Comparison of ENCODE assay signal across 8 cellular contexts in the genomic region with DNA sequence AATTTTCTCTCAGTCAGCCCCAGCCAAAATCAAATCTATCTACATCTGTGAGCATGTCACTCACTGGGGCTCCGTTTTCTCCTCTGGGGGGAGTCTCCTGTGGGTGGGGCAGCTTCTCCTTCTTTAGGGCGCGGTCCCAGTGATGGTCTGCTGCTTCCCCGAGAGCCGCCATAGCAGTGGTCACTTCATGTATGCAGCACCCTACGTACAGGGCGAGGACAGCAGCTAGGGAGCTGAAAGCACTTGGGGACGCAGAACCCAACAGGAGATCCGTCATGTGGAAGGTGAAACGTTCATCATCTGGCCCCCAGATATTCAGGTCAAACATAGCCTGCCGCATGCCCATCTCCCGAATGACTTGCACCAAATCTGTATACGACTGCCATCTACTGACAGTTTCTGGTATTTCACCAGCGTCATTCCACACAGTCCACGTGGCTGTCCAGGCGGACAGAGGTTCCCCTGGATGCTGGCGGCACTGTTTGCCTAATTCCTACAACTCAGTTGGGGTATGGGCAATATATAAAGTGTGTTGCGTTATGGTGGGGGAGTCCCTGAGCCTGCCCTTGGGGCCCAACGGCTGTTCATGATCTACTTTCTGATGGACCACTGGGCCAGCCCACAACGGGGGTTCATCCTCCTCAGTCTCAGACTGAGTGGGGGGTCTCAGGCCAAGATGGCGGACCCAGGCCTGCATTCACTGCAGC.
A peak's percentile ranks its signal among the peaks of the same experiment; 100 is the strongest.
DNase-seq lines count a peak whose midpoint lies in the region; ATAC-seq and TF ChIP-seq lines count a peak whose summit lies in the region.

No MANE protein-coding gene starts in this region.

- peak; percentile 12 for DNase-seq in activated CD4-positive, alpha-beta T cell treated with anti-CD3 and anti-CD28 coated beads for 48 hours
- DNase-seq in activated CD4-positive, alpha-beta T cell treated with anti-CD3 and anti-CD28 coated beads for 4 hours = no peak
- peak; percentile 68 for DNase-seq in dermis blood vessel endothelial cell
- no peak for DNase-seq in natural killer cell treated with Interleukin-12 subunit alpha and Interleukin-12 subunit beta and Interleukin-15 and Interleukin-18, amount 100 ng/mL, for 72 hours (ENCODE audit: low spot score)
- no peak for DNase-seq in NCI-H128 (lab: John Stamatoyannopoulos, UW; ENCODE audit: unreplicated experiment)
- no peak for DNase-seq in NCI-H510A (lab: John Stamatoyannopoulos, UW)

- no peaks in the 10 kb centered on the region for H3K36me3 ChIP-seq in KMS-11 (ENCODE audit: insufficient read depth)

- ATAC-seq in natural killer cell treated with Interleukin-12 subunit alpha and Interleukin-12 subunit beta and Interleukin-15 and Interleukin-18, amount 100 ng/mL, for 72 hours = peak; percentile 41 to 72
- no peak for ATAC-seq in GM21367 (IDR thresholded peaks at IDR 0.05; ENCODE audit: unreplicated experiment)

- no peak overlapping the region for H2AFZ ChIP-seq in KMS-11 (ENCODE audit: low read depth)

- no peak overlapping the region for H3K4me2 ChIP-seq in KMS-11

- no peaks in the 10 kb centered on the region for H3K4me1 ChIP-seq in KMS-11 (ENCODE audit: low read depth, poor library complexity, severe bottlenecking)

- no peaks in the 10 kb centered on the region for H3K79me2 ChIP-seq in KMS-11 (ENCODE audit: insufficient read depth, low read depth)

- no peaks in the 10 kb centered on the region for H3K36me3 Mint-ChIP-seq in natural killer cell treated with Interleukin-12 subunit alpha and Interleukin-12 subunit beta and Interleukin-15 and Interleukin-18, amount 100 ng/mL, for 72 hours

- H3K27me3 Mint-ChIP-seq in natural killer cell treated with Interleukin-12 subunit alpha and Interleukin-12 subunit beta and Interleukin-15 and Interleukin-18, amount 100 ng/mL, for 72 hours = peaks cover 0 to 3% of the 10 kb centered on the region in 2 donors

- peak; percentile 65 for TF ChIP-seq CTCF in KMS-11 (conservative IDR thresholded peaks at IDR 0.05; ENCODE audit: low read depth, low read length)

- no peaks in the 10 kb centered on the region for H3K27me3 ChIP-seq in KMS-11 (ENCODE audit: insufficient read depth, low read depth)

- no peak overlapping the region for H3K27ac Mint-ChIP-seq in natural killer cell treated with Interleukin-12 subunit alpha and Interleukin-12 subunit beta and Interleukin-15 and Interleukin-18, amount 100 ng/mL, for 72 hours

- no peak overlapping the region for H3K27ac ChIP-seq in KMS-11

- H3K4me3 Mint-ChIP-seq in natural killer cell treated with Interleukin-12 subunit alpha and Interleukin-12 subunit beta and Interleukin-15 and Interleukin-18, amount 100 ng/mL, for 72 hours = no peak overlapping the region

- H4K20me1 ChIP-seq in KMS-11 (ENCODE audit: insufficient read depth) = no peaks in the 10 kb centered on the region

- no peaks in the 10 kb centered on the region for H3K4me1 Mint-ChIP-seq in natural killer cell treated with Interleukin-12 subunit alpha and Interleukin-12 subunit beta and Interleukin-15 and Interleukin-18, amount 100 ng/mL, for 72 hours (ENCODE audit: low read depth in 2 of 2)

- no peak overlapping the region for H3K9ac ChIP-seq in KMS-11

- no peak overlapping the region for H3K4me3 ChIP-seq in KMS-11 (IDR thresholded peaks at IDR 0.05; ENCODE audit: insufficient read depth, low read depth, low read length)

- no peaks in the 10 kb centered on the region for H3K9me3 Mint-ChIP-seq in natural killer cell treated with Interleukin-12 subunit alpha and Interleukin-12 subunit beta and Interleukin-15 and Interleukin-18, amount 100 ng/mL, for 72 hours

Comparison
In these comparisons a context has a peak if more than half of its experiments do, and no peak if none do; other contexts are left out.
1. DNase-seq: peak in activated CD4-positive, alpha-beta T cell treated with anti-CD3 and anti-CD28 coated beads for 48 hours (single experiment) and dermis blood vessel endothelial cell (single experiment); none in activated CD4-positive, alpha-beta T cell treated with anti-CD3 and anti-CD28 coated beads for 4 hours (0 of 2), natural killer cell treated with Interleukin-12 subunit alpha and Interleukin-12 subunit beta and Interleukin-15 and Interleukin-18, amount 100 ng/mL, for 72 hours (single experiment), NCI-H128 (single experiment) and NCI-H510A (single experiment).